In genomic region chr10:130233426-130233825, GRCh38 we compare ENCODE assay signal across 20 cellular contexts.
"Had no signal": no experiment of that assay in that cellular context is flagged by ENCODE, and none has a peak within 500 bp of the region (broad histone marks: within the 10 kb centered on the region; RNA-seq: fewer than 3 reads in every experiment).

No MANE protein-coding gene starts in this region.

- H3K27ac Mint-ChIP-seq: memory B cell, nephron had no signal

- H3K36me3 Mint-ChIP-seq: memory B cell had no signal

- H3K9me3 ChIP-seq: colonic mucosa, lower lobe of right lung, right lobe of liver, thyroid gland had no signal

- ATAC-seq: heart left ventricle, lower lobe of right lung, psoas muscle, right lobe of liver had no signal

- DNase-seq: caudate nucleus; colonic mucosa; effector CD4-positive, alpha-beta T cell; heart left ventricle; hippocampal formation; kidney glomerular epithelial cell; lower lobe of right lung; midbrain; naive B cell; occipital lobe; psoas muscle; retina; stimulated activated CD4-positive, alpha-beta T cell treated with anti-CD3 and anti-CD28 coated beads, Interleukin-2, amount 100 ng/mL, for 24 hours; stimulated activated CD4-positive, alpha-beta T cell treated with anti-CD3 and anti-CD28 coated beads, Interleukin-4, amount 100 ng/mL, for 4 hours; stimulated activated naive CD4-positive, alpha-beta T cell; thyroid gland had no signal

- H3K4me1 Mint-ChIP-seq: memory B cell, naive B cell, nephron had no signal

- H3K4me3 Mint-ChIP-seq: memory B cell, naive B cell, nephron had no signal

- H3K27ac ChIP-seq: colonic mucosa, heart left ventricle, lower lobe of right lung, parathyroid adenoma, psoas muscle, right lobe of liver, thyroid gland had no signal

- H3K4me3 ChIP-seq: colonic mucosa, heart left ventricle, lower lobe of right lung, psoas muscle, right lobe of liver, thyroid gland had no signal

- H3K36me3 ChIP-seq: colonic mucosa, heart left ventricle, lower lobe of right lung, right lobe of liver, thyroid gland had no signal

- H3K4me1 ChIP-seq: colonic mucosa, heart left ventricle, lower lobe of right lung, parathyroid adenoma, psoas muscle, right lobe of liver, thyroid gland had no signal

- H3K27me3 ChIP-seq: colonic mucosa, heart left ventricle, right lobe of liver, thyroid gland had no signal
